34 cellular contexts compared by ENCODE assay signal in genomic region chr2:73366060-73366459, GRCh38.
"Had no signal": no experiment of that assay in that cellular context is flagged by ENCODE, and none has a peak within 500 bp of the region (broad histone marks: within the 10 kb centered on the region; RNA-seq: fewer than 3 reads in every experiment).

No MANE protein-coding gene starts in this region.

- DNase-seq: Karpas-422, Kasumi-1, MG63, MM.1S, MV-4-11, NCI-H1048, NCI-H1092, NCI-H1092 treated with DMSO at 0.1 percent for 48 hours, NCI-H1105, NCI-H1105 treated with DMSO at 0.1 percent for 48 hours, NCI-H1417, NCI-H1417 treated with DMSO at 0.1 percent for 48 hours, NCI-H1436, NCI-H1436 treated with DMSO at 0.1 percent for 48 hours, NCI-H146, NCI-H1694, NCI-H1694 treated with DMSO at 0.1 percent for 48 hours, NCI-H187, NCI-H187 treated with DMSO at 0.1 percent for 48 hours, NCI-H1930, NCI-H2029, NCI-H2029 treated with DMSO at 0.1 percent for 48 hours, NCI-H2081, NCI-H2081 treated with DMSO at 0.1 percent for 48 hours, NCI-H2107, NCI-H2171, NCI-H2171 treated with DMSO at 0.1 percent for 48 hours, NCI-H2227 treated with DMSO at 0.1 percent for 48 hours, NCI-H226, NCI-H345, NCI-H446, NCI-H446 treated with DMSO at 0.1 percent for 48 hours, NCI-H510A, NCI-H510A treated with DMSO at 0.1 percent for 48 hours had no signal

- H3K4me3 ChIP-seq: MG63 had no signal

- H3K36me3 ChIP-seq: MG63 had no signal
